ENCODE assay signal across 8 cellular contexts in genomic region chr6:166515072-166515810, GRCh38.
DNase-seq lines count a peak whose midpoint lies in the region; ATAC-seq and TF ChIP-seq lines count a peak whose summit lies in the region.

No MANE protein-coding gene starts in this region.

- no peaks in the 10 kb centered on the region for H3K27me3 Mint-ChIP-seq in activated naive CD8-positive, alpha-beta T cell treated with anti-CD3 and anti-CD28 coated beads for 36 hours

- H3K9me3 ChIP-seq in BLaER1 (peaks cover 18% of the 10 kb centered on the region), Loucy (ENCODE audit: insufficient read depth, low read depth, low read length) (no peaks in the 10 kb centered on the region; the same call in 1 of the 2 replicates), osteoblast (ENCODE audit: low read depth, low read length) (no peaks in the 10 kb centered on the region)

- no peaks in the 10 kb centered on the region for H3K79me2 ChIP-seq in Loucy (ENCODE audit: insufficient read depth, low read length)
- H3K79me2 ChIP-seq in osteoblast (ENCODE audit: insufficient read depth, low read length): peaks cover 2% of the 10 kb centered on the region

- H3K4me1 Mint-ChIP-seq in activated naive CD8-positive, alpha-beta T cell treated with anti-CD3 and anti-CD28 coated beads for 36 hours: peaks cover 9% of the 10 kb centered on the region

- peak; percentile 55 for DNase-seq in activated naive CD8-positive, alpha-beta T cell treated with anti-CD3 and anti-CD28 coated beads for 36 hours
- DNase-seq in osteoblast (ENCODE audit: insufficient read length, low spot score, missing footprints) (peak; percentile 87), NCI-H2227 treated with DMSO at 0.1 percent for 48 hours (lab: John Stamatoyannopoulos, UW) (no peak), NCI-H2107 treated with DMSO at 0.1 percent for 48 hours (lab: John Stamatoyannopoulos, UW; ENCODE audit: unreplicated experiment) (no peak)

- H3K9ac ChIP-seq in BLaER1: no peak overlapping the region
- no peak overlapping the region for H3K9ac ChIP-seq in Loucy (ENCODE audit: low read depth, low read length, poor library complexity, severe bottlenecking)

- no peaks in the 10 kb centered on the region for H4K20me1 ChIP-seq in BLaER1
- no peaks in the 10 kb centered on the region for H4K20me1 ChIP-seq in Loucy (ENCODE audit: insufficient read depth, low read length, poor library complexity, severe bottlenecking)
- H4K20me1 ChIP-seq in osteoblast (ENCODE audit: insufficient read depth, low read length): peaks cover 3% of the 10 kb centered on the region

- H3K27me3 ChIP-seq in BLaER1: no peaks in the 10 kb centered on the region
- no peaks in the 10 kb centered on the region for H3K27me3 ChIP-seq in Loucy (ENCODE audit: insufficient read depth, low read length, poor library complexity, severe bottlenecking)
- no peaks in the 10 kb centered on the region for H3K27me3 ChIP-seq in osteoblast (ENCODE audit: insufficient read depth, low read length)

- H2AFZ ChIP-seq in Loucy (ENCODE audit: low read length) (no peak overlapping the region), osteoblast (ENCODE audit: low read length) (no peak overlapping the region)

- no peak overlapping the region for H3K27ac ChIP-seq in BLaER1
- peak overlapping the region; percentile 63 for H3K27ac ChIP-seq in osteoblast (ENCODE audit: low read depth, low read length)

- H3K27ac Mint-ChIP-seq in activated naive CD8-positive, alpha-beta T cell treated with anti-CD3 and anti-CD28 coated beads for 36 hours: no peak overlapping the region

- peaks cover 3% of the 10 kb centered on the region for H3K9me3 Mint-ChIP-seq in activated naive CD8-positive, alpha-beta T cell treated with anti-CD3 and anti-CD28 coated beads for 36 hours

- no peak overlapping the region for H3K4me3 Mint-ChIP-seq in activated naive CD8-positive, alpha-beta T cell treated with anti-CD3 and anti-CD28 coated beads for 36 hours

- H3K36me3 ChIP-seq in BLaER1 (no peaks in the 10 kb centered on the region), Loucy (ENCODE audit: insufficient read depth, low read length) (no peaks in the 10 kb centered on the region), osteoblast (ENCODE audit: insufficient read depth, low read length) (no peaks in the 10 kb centered on the region)

- H3K4me3 ChIP-seq in BLaER1: no peak overlapping the region
- H3K4me3 ChIP-seq in Loucy (ENCODE audit: low read length, poor library complexity, severe bottlenecking): no peak overlapping the region
- no peak overlapping the region for H3K4me3 ChIP-seq in osteoblast (ENCODE audit: insufficient read depth, low read length)

- peak overlapping the region; percentile 51 for H3K4me2 ChIP-seq in BLaER1
- H3K4me2 ChIP-seq in Loucy (ENCODE audit: low read depth, low read length, poor library complexity, severe bottlenecking): no peak overlapping the region
- no peak overlapping the region for H3K4me2 ChIP-seq in osteoblast (ENCODE audit: insufficient read depth, low read length)

- H3F3A ChIP-seq in Loucy (ENCODE audit: low read depth): no peaks in the 10 kb centered on the region

- H3K36me3 Mint-ChIP-seq in activated naive CD8-positive, alpha-beta T cell treated with anti-CD3 and anti-CD28 coated beads for 36 hours: no peaks in the 10 kb centered on the region

- TF ChIP-seq CTCF in Loucy (conservative IDR thresholded peaks at IDR 0.05; ENCODE audit: low read length) (peak; percentile 32; the same call in 1 of the 2 replicates), osteoblast (IDR thresholded peaks at IDR 0.05; ENCODE audit: extremely low read depth, low read depth, low read length) (peak; percentile 60)

- H3K4me1 ChIP-seq in BLaER1 (peaks cover 34% of the 10 kb centered on the region), Loucy (ENCODE audit: insufficient read depth, low read length, poor library complexity, severe bottlenecking) (no peaks in the 10 kb centered on the region), osteoblast (ENCODE audit: insufficient read depth, low read length) (peaks cover 14% of the 10 kb centered on the region)

- ATAC-seq in HG02840 (IDR thresholded peaks at IDR 0.05; ENCODE audit: low FRiP score, unreplicated experiment) (no peak), HG02970 (IDR thresholded peaks at IDR 0.05; ENCODE audit: low FRiP score, unreplicated experiment) (no peak)

- H3K9me2 ChIP-seq in Loucy (replicated peaks; ENCODE audit: low read depth, low read length): no peaks in the 10 kb centered on the region

Comparison
In these comparisons a context has a peak if more than half of its experiments do, and no peak if none do; other contexts are left out.
1. DNase-seq: peak in activated naive CD8-positive, alpha-beta T cell treated with anti-CD3 and anti-CD28 coated beads for 36 hours (single experiment) and osteoblast (single experiment); none in NCI-H2227 treated with DMSO at 0.1 percent for 48 hours (single experiment) and NCI-H2107 treated with DMSO at 0.1 percent for 48 hours (single experiment).